ENCODE assay signal across 8 cellular contexts in the genomic region with DNA sequence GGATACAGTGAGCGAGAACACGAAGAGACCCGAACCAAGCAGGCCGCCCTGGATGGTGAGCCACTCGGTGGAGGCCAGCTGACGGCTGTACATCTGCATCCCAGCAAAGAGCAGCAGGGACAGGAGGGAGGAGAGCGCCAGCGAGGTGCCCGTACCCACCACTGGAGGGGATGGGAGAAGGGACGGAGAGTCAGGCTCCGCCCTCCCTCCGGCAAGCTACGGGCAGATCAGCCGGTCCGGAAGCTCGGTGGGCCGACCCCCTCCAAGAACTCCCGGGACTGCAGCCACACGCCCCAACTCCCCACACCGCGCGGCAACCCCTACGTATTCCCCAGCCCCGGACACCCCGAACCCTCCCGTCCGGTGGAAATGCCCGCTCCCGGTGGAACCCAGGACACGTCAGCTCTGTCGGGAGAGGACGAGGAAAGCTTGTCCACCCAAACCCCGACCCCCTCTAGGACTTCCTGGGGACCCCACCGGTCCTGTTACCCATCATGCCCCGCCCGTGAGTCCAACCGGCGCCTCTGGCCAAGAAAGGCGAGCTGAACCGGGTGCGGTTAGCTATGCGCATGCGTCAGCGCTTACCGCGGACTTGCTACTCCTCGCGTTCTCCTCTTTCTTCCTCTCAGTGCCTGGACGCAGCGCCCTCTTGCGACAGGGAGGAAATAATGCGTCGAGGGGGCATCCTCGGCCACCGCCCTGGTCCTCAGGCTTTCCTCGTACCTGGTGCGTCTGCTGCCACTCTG. TPM values are rescaled to one million over a fixed set of nuclear protein-coding genes. Genes with fewer than 3 reads are reported as not detected.
DNase-seq lines count a peak whose midpoint lies in the region; FAIRE-seq and TF ChIP-seq lines count a peak whose summit lies in the region.

A gene (minus strand): TSS at position 573 of the 746 bp plus-strand sequence. CDS start 80 bp downstream, at position 493.

- peak within 1 kb of the TSS; percentile 30; the same call in 1 of the 2 replicates for H3K27ac ChIP-seq in MM.1S (ENCODE audit: low read length)
- peak within 1 kb of the TSS; percentile 93 for H3K27ac ChIP-seq in subcutaneous abdominal adipose tissue (ENCODE audit: low read depth, low read length)

- peak within 1 kb of the TSS; percentile 82 for H3K4me2 ChIP-seq in MM.1S (ENCODE audit: low read depth, low read length)

- peak; percentile 90 for FAIRE-seq in G401.6 (lab: Jason Lieb, UNC)

- H2AFZ ChIP-seq in MM.1S (ENCODE audit: low read length) (peak within 1 kb of the TSS; percentile 83), neuron (ENCODE audit: low read depth, low read length) (no peak within 1 kb of the TSS)

- H3K27me3 ChIP-seq in H7 (ENCODE audit: control insufficient read depth, insufficient read depth, low read length) (no peaks in the 10 kb centered on the region), MM.1S (replicated peaks; ENCODE audit: insufficient read depth, low read length) (peaks cover 31% of the 10 kb centered on the region), neuron (ENCODE audit: insufficient read depth, low read length) (no peaks in the 10 kb centered on the region), subcutaneous abdominal adipose tissue (ENCODE audit: control insufficient read depth in 5 of 5, insufficient read depth in 4 of 5, low read length in 5 of 5) (peaks cover 7 to 18% (median 15%) of the 10 kb centered on the region in 5 donors)

- TF ChIP-seq CTCF in MM.1S (IDR thresholded peaks at IDR 0.05; ENCODE audit: low read length), result peak; percentile 99
- peak; percentile 86 for TF ChIP-seq CTCF in foreskin fibroblast (IDR thresholded peaks at IDR 0.05; ENCODE audit: low read depth, low read length)

- H3K79me2 ChIP-seq in MM.1S (ENCODE audit: low read length), result peaks cover 18% of the 10 kb centered on the region

- no peaks in the 10 kb centered on the region for H3K9me2 ChIP-seq in MM.1S (replicated peaks; ENCODE audit: insufficient read depth, low read length)

- no peaks in the 10 kb centered on the region for H3K9me3 ChIP-seq in MM.1S (replicated peaks; ENCODE audit: insufficient read depth, low read length)
- no peaks in the 10 kb centered on the region for H3K9me3 ChIP-seq in neuron (ENCODE audit: low read length)
- no peaks in the 10 kb centered on the region for H3K9me3 ChIP-seq in subcutaneous abdominal adipose tissue (ENCODE audit: control insufficient read depth in 5 of 5, low read length in 5 of 5)

- H3K9ac ChIP-seq in MM.1S (ENCODE audit: low read length) (peak within 1 kb of the TSS; percentile 80), subcutaneous abdominal adipose tissue (ENCODE audit: low read length in 5 of 5) (peak within 1 kb of the TSS; percentile 48 to 95 (median 89))

- peak; percentile 97 for DNase-seq in H7
- DNase-seq in MM.1S, result peak; percentile 99
- peak; percentile 94 for DNase-seq in SIG-M5 (lab: John Stamatoyannopoulos, UW)
- DNase-seq in activated gamma-delta T cell (lab: John Stamatoyannopoulos, UW), result peak; percentile 75
- DNase-seq in foreskin fibroblast, result peak; percentile 92 to 98

- H3K4me3 ChIP-seq in H7 (ENCODE audit: insufficient read depth, low read depth, low read length) (peak within 1 kb of the TSS; percentile 96), MM.1S (ENCODE audit: low read length) (peak within 1 kb of the TSS; percentile 78), foreskin fibroblast (ENCODE audit: low read depth in 1 of 2, low read length in 2 of 2) (peak within 1 kb of the TSS; percentile 91 to 99), neuron (ENCODE audit: low read length) (peak within 1 kb of the TSS; percentile 78), subcutaneous abdominal adipose tissue (ENCODE audit: low read depth in 1 of 5, low read length in 5 of 5) (peak within 1 kb of the TSS; percentile 74 to 91 (median 89))

- H3F3A ChIP-seq in MM.1S (ENCODE audit: insufficient read depth, low read length), result 0 out of 2 replicates have a peak, but pooled peaks cover 5% of the 10 kb centered on the region

- H3K4me1 ChIP-seq in MM.1S (ENCODE audit: low read length) (peaks cover 21% of the 10 kb centered on the region), neuron (ENCODE audit: insufficient read depth, low read length) (peaks cover 25% of the 10 kb centered on the region), subcutaneous abdominal adipose tissue (ENCODE audit: control insufficient read depth in 5 of 5, insufficient read depth in 5 of 5, low read length in 5 of 5) (peaks cover 0 to 30% (median 20%) of the 10 kb centered on the region in 5 donors)

- H3K36me3 ChIP-seq in H7 (replicated peaks; ENCODE audit: control insufficient read depth, insufficient read depth, low read length), result peaks cover 14% of the 10 kb centered on the region
- no peaks in the 10 kb centered on the region for H3K36me3 ChIP-seq in MM.1S (replicated peaks; ENCODE audit: insufficient read depth, low read length)
- peaks cover 20% of the 10 kb centered on the region for H3K36me3 ChIP-seq in neuron (ENCODE audit: insufficient read depth, low read length)
- H3K36me3 ChIP-seq in subcutaneous abdominal adipose tissue (ENCODE audit: control insufficient read depth in 5 of 5, insufficient read depth in 5 of 5, low read length in 5 of 5), result peaks cover 3 to 21% (median 16%) of the 10 kb centered on the region in 5 donors

- H4K20me1 ChIP-seq in MM.1S (ENCODE audit: insufficient read depth, low read length), result no peaks in the 10 kb centered on the region

RNA-seq across cellular contexts. Expression of the gene that starts here (rescaled TPM):
- 165 and 204 TPM in 2 replicates for total RNA-seq in H7 (2014; rRNA removed; shearing (Covaris generic))

Comparison
In these comparisons a context has a peak if more than half of its experiments do, and no peak if none do; other contexts are left out.
1. Peak in every context shown above with its lines: DNase-seq, H3K4me3 ChIP-seq and H3K27ac ChIP-seq.